In genomic region chr10:689433-690226, GRCh38 we compare ENCODE assay signal across 8 cellular contexts. TPM values are rescaled to one million over a fixed set of nuclear protein-coding genes. Genes with fewer than 3 reads are reported as not detected.
DNase-seq lines count a peak whose midpoint lies in the region; ATAC-seq, FAIRE-seq and TF ChIP-seq lines count a peak whose summit lies in the region.

DIP2C (minus strand) TSS chr10:689668; CDS start chr10:689578, 90 bp downstream.

- H3K27me3 Mint-ChIP-seq in activated CD4-positive, alpha-beta memory T cell treated with anti-CD3 and anti-CD28 coated beads for 36 hours: peaks cover 46% of the 10 kb centered on the region
- peaks cover 34 to 58% of the 10 kb centered on the region in 2 donors for H3K27me3 Mint-ChIP-seq in natural killer cell (ENCODE audit: low read depth in 2 of 2)

- no peaks in the 10 kb centered on the region for H3K9me3 Mint-ChIP-seq in activated CD4-positive, alpha-beta memory T cell treated with anti-CD3 and anti-CD28 coated beads for 36 hours
- H3K9me3 Mint-ChIP-seq in natural killer cell: no peaks in the 10 kb centered on the region

- H3K27ac Mint-ChIP-seq in activated CD4-positive, alpha-beta memory T cell treated with anti-CD3 and anti-CD28 coated beads for 36 hours: no peak within 1 kb of the TSS
- no peak within 1 kb of the TSS for H3K27ac Mint-ChIP-seq in natural killer cell

- H3K4me1 Mint-ChIP-seq in activated CD4-positive, alpha-beta memory T cell treated with anti-CD3 and anti-CD28 coated beads for 36 hours (ENCODE audit: low read depth): peaks cover 15% of the 10 kb centered on the region
- H3K4me1 Mint-ChIP-seq in natural killer cell: peaks cover 0 to 5% of the 10 kb centered on the region in 2 donors

- H3K4me3 Mint-ChIP-seq in activated CD4-positive, alpha-beta memory T cell treated with anti-CD3 and anti-CD28 coated beads for 36 hours: peak within 1 kb of the TSS; percentile 13
- H3K4me3 Mint-ChIP-seq in natural killer cell: peak within 1 kb of the TSS; percentile 84

- POLR2A ChIA-PET in activated CD4-positive, alpha-beta memory T cell treated with anti-CD3 and anti-CD28 coated beads for 36 hours (lab: Charles Lee): no interaction called here

- peak; percentile 77 for DNase-seq in BE2C
- peak; percentile 53 for DNase-seq in HK-2 (ENCODE audit: unreplicated experiment)
- DNase-seq in activated CD4-positive, alpha-beta memory T cell treated with anti-CD3 and anti-CD28 coated beads for 36 hours: no peak
- peak; percentile 95 to 96 for DNase-seq in frontal cortex (ENCODE audit: low spot score in 2 of 2)
- DNase-seq in natural killer cell: no peak
- no peak for DNase-seq in activated CD4-positive, CD25-positive, alpha-beta regulatory T cell treated with anti-CD3 and anti-CD28 coated beads, Interleukin-2, amount 50 U/mL, for 72 hours
- DNase-seq in T-helper 9 cell: no peak

- ATAC-seq in natural killer cell (peak in 2 of 3 donors; percentile 21 to 64), GM19023 (IDR thresholded peaks at IDR 0.05; ENCODE audit: unreplicated experiment) (no peak)

- H3K36me3 ChIP-seq in BE2C: no peaks in the 10 kb centered on the region

- peak within 1 kb of the TSS; percentile 61 for H3K4me3 ChIP-seq in BE2C (ENCODE audit: low read depth, low read length)

- no peaks in the 10 kb centered on the region for H3K9me3 ChIP-seq in BE2C

- intact Hi-C loops in activated CD4-positive, alpha-beta memory T cell treated with anti-CD3 and anti-CD28 coated beads for 36 hours (cut with micrococcal nuclease): no loop called here
- intact Hi-C loops in natural killer cell (cut with micrococcal nuclease): no loop called here

- no peaks in the 10 kb centered on the region for H3K27me3 ChIP-seq in BE2C

- TF ChIP-seq CTCF in BE2C (IDR thresholded peaks at IDR 0.05; ENCODE audit: low read depth, low read length): no peak
- no peak for TF ChIP-seq CTCF in natural killer cell (IDR thresholded peaks at IDR 0.05)

- no peak for FAIRE-seq in frontal cortex (lab: Jason Lieb, UNC)

- CTCF ChIA-PET in activated CD4-positive, alpha-beta memory T cell treated with anti-CD3 and anti-CD28 coated beads for 36 hours (lab: Charles Lee): no interaction called here

- no peaks in the 10 kb centered on the region for H3K4me1 ChIP-seq in BE2C

- H3K36me3 Mint-ChIP-seq in activated CD4-positive, alpha-beta memory T cell treated with anti-CD3 and anti-CD28 coated beads for 36 hours: no peaks in the 10 kb centered on the region
- H3K36me3 Mint-ChIP-seq in natural killer cell: no peaks in the 10 kb centered on the region

RNA-seq across cellular contexts. Expression of gene DIP2C, which starts in this region (rescaled TPM):
- polyA plus RNA-seq in BE2C (2012; ENCODE audit: insufficient read depth, insufficient read length, low read depth): 4.8 TPM
- total RNA-seq in activated CD4-positive, alpha-beta memory T cell treated with anti-CD3 and anti-CD28 coated beads for 36 hours: under 1 TPM; 0.62 to 0.80 TPM
- 41.6 TPM for total RNA-seq in frontal cortex
- 1 to 10 TPM; 1.5 to 5.8 (median 3.8) TPM for total RNA-seq in natural killer cell

Comparison
In these comparisons a context has a peak if more than half of its experiments do, and no peak if none do; other contexts are left out.
1. DNase-seq: peak in BE2C (single experiment), HK-2 (single experiment) and frontal cortex (2 of 2); none in activated CD4-positive, alpha-beta memory T cell treated with anti-CD3 and anti-CD28 coated beads for 36 hours (single experiment), natural killer cell (single experiment), activated CD4-positive, CD25-positive, alpha-beta regulatory T cell treated with anti-CD3 and anti-CD28 coated beads, Interleukin-2, amount 50 U/mL, for 72 hours (single experiment) and T-helper 9 cell (single experiment).